23 cellular contexts compared by ENCODE assay signal in the genomic region with DNA sequence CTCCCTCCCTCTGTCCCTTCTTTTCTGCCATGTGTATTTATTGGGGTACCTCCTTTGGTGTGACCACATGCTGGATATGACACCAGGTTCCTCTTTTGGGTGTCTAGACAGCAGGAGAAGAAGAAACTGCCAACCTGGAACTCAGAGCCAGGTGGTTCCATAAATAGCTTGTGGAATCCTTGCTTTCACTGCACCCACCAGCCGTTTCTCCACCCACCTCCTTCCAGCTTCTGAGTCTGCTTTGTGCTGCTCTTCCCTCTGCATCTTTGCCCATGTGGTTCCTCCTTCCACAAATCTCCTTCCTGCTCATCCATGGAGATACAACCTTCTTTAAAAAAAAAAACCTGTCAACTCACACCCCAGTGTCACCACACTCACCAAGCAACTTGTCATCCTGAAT.
DNase-seq lines count a peak whose midpoint lies in the region; ATAC-seq and TF ChIP-seq lines count a peak whose summit lies in the region.
"Had no signal": no experiment of that assay in that cellular context is flagged by ENCODE, and none has a peak within 500 bp of the region (broad histone marks: within the 10 kb centered on the region; RNA-seq: fewer than 3 reads in every experiment).

No MANE protein-coding gene starts in this region.

- H4K20me1 ChIP-seq in Karpas-422 (ENCODE audit: insufficient read depth, low read depth, low read length): no peaks in the 10 kb centered on the region
- H4K20me1 ChIP-seq in osteoblast (ENCODE audit: insufficient read depth, low read length): no peaks in the 10 kb centered on the region
- H4K20me1 ChIP-seq: BLaER1 had no signal

- H3K27ac ChIP-seq in Karpas-422 (ENCODE audit: low read length) (no peak overlapping the region), osteoblast (ENCODE audit: low read depth, low read length) (no peak overlapping the region)
- H3K27ac ChIP-seq: 22Rv1, A549, BLaER1 had no signal

- H3K4me3 ChIP-seq in Karpas-422 (ENCODE audit: low read length) (no peak overlapping the region), osteoblast (ENCODE audit: insufficient read depth, low read length) (no peak overlapping the region)
- H3K4me3 ChIP-seq: A549, BLaER1, GM12878 had no signal

- no peaks in the 10 kb centered on the region for H3K27me3 ChIP-seq in Karpas-422 (ENCODE audit: low read length)
- no peaks in the 10 kb centered on the region for H3K27me3 ChIP-seq in osteoblast (ENCODE audit: insufficient read depth, low read length)
- H3K27me3 ChIP-seq: BE2C, BLaER1 had no signal

- no peaks in the 10 kb centered on the region; the same call in 1 of the 2 replicates for H3K4me1 ChIP-seq in Karpas-422 (ENCODE audit: low read length)
- H3K4me1 ChIP-seq in osteoblast (ENCODE audit: insufficient read depth, low read length): no peaks in the 10 kb centered on the region
- H3K4me1 ChIP-seq: A549, BE2C, BLaER1 had no signal

- intact Hi-C loops in head of caudate nucleus (cut with DNase I): no loop called here

- no peak overlapping the region for H3K9ac ChIP-seq in Karpas-422 (ENCODE audit: low read length)
- H3K9ac ChIP-seq: BLaER1 had no signal

- peak; percentile 1 for DNase-seq in Karpas-422
- DNase-seq in head of caudate nucleus: peak in 32 of 42 donors; percentile 3 to 82 (median 28)
- DNase-seq in osteoblast (ENCODE audit: insufficient read length, low spot score, missing footprints): peak; percentile 25
- DNase-seq in AG08395 (ENCODE audit: low spot score): no peak
- DNase-seq in RKO (ENCODE audit: low spot score): no peak
- DNase-seq: BE2C; C1 segment of cervical spinal cord; CD4-positive, alpha-beta memory T cell; CD4-positive, CD25-positive, alpha-beta regulatory T cell; CD8-positive, alpha-beta memory T cell; COR-L47; DMS 273 treated with DMSO at 0.1 percent for 48 hours; DMS153; DMS53; DMS79; DND-41; EL; GDM1 had no signal

- H3K9me3 ChIP-seq in Karpas-422 (ENCODE audit: low read length) (no peaks in the 10 kb centered on the region), osteoblast (ENCODE audit: low read depth, low read length) (no peaks in the 10 kb centered on the region)
- H3K9me3 ChIP-seq: A549, BE2C, BLaER1 had no signal

- no peak overlapping the region for H2AFZ ChIP-seq in Karpas-422 (ENCODE audit: low read length)
- H2AFZ ChIP-seq in osteoblast (ENCODE audit: low read length): no peak overlapping the region

- H3K9me2 ChIP-seq in Karpas-422 (replicated peaks; ENCODE audit: insufficient read depth, low read length): no peaks in the 10 kb centered on the region

- H3K4me2 ChIP-seq in Karpas-422 (ENCODE audit: low read depth, low read length, poor library complexity, severe bottlenecking) (no peak overlapping the region), osteoblast (ENCODE audit: insufficient read depth, low read length) (no peak overlapping the region)
- H3K4me2 ChIP-seq: A549, BLaER1 had no signal

- H3K79me2 ChIP-seq in Karpas-422 (ENCODE audit: low read length) (no peaks in the 10 kb centered on the region), osteoblast (ENCODE audit: insufficient read depth, low read length) (no peaks in the 10 kb centered on the region)

- H3K36me3 ChIP-seq in Karpas-422 (ENCODE audit: insufficient read depth, low read length) (no peaks in the 10 kb centered on the region), osteoblast (ENCODE audit: insufficient read depth, low read length) (no peaks in the 10 kb centered on the region)
- H3K36me3 ChIP-seq: BE2C, BLaER1 had no signal

- TF ChIP-seq CTCF in osteoblast (IDR thresholded peaks at IDR 0.05; ENCODE audit: extremely low read depth, low read depth, low read length): no peak

- ATAC-seq in HG03135 (IDR thresholded peaks at IDR 0.05; ENCODE audit: unreplicated experiment): no peak
- ATAC-seq: A549, GM12878 had no signal

Comparison
In these comparisons a context has a peak if more than half of its experiments do, and no peak if none do; other contexts are left out.
1. DNase-seq: peak in Karpas-422 (single experiment), head of caudate nucleus (32 of 42) and osteoblast (single experiment); none in AG08395 (single experiment) and RKO (single experiment).